In the genomic region with DNA sequence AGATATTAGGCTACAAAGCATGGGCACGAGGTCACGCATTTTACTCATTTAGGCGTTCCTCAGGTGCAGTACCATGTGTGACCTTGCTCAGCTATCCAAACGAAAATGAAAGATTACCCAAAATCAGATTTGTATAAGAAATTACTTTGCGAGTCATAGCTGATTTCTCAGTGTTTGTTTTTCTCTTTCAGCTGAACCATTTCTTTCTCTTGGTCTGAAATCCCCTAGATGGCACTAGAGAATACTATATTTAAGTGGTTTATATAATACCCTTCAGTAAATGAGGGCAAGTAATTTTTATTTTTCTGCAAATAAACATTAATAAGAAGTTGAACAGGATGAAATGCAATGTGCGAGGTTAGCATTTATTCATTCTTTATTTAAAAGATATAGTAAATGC, we compare ENCODE assay signal across 11 cellular contexts.
DNase-seq lines count a peak whose midpoint lies in the region; FAIRE-seq and TF ChIP-seq lines count a peak whose summit lies in the region.
"Had no signal": no experiment of that assay in that cellular context is flagged by ENCODE, and none has a peak within 500 bp of the region (broad histone marks: within the 10 kb centered on the region; RNA-seq: fewer than 3 reads in every experiment).

No MANE protein-coding gene starts in this region.

- no peak overlapping the region for H2AFZ ChIP-seq in SK-N-SH (ENCODE audit: low read depth)
- no peak overlapping the region for H2AFZ ChIP-seq in hepatocyte

- H3K9ac ChIP-seq in SK-N-SH: no peak overlapping the region

- 12% methylated on average over 6 of the region's 6 CpGs for WGBS in SK-N-SH (ENCODE audit: low lambda C conversion rate)
- 56% methylated on average over 6 of the region's 6 CpGs for WGBS in hepatocyte (ENCODE audit: low lambda C conversion rate, missing lambda C conversion rate)

- H3K36me3 ChIP-seq in A673 (ENCODE audit: insufficient read depth, low read length, poor library complexity, severe bottlenecking) (no peaks in the 10 kb centered on the region), SK-N-SH (replicated peaks in 1 of 2; ENCODE audit: control insufficient read depth in 1 of 2, insufficient read depth in 2 of 2, low read length in 1 of 2) (no peaks in the 10 kb centered on the region), hepatocyte (replicated peaks; ENCODE audit: insufficient read depth, low read depth) (no peaks in the 10 kb centered on the region)

- no TSS peak for BruUV-seq in A673 (replicated peaks; lab: Mats Ljungman, UMichigan)

- H3K4me1 ChIP-seq in A673 (ENCODE audit: insufficient read depth, low read length, poor library complexity, severe bottlenecking) (no peaks in the 10 kb centered on the region), SK-N-SH (ENCODE audit: control insufficient read depth in 1 of 2, insufficient read depth in 2 of 2, low read depth in 1 of 2, low read length in 1 of 2) (no peaks in the 10 kb centered on the region), hepatocyte (ENCODE audit: insufficient read depth) (peaks cover 5% of the 10 kb centered on the region)

- no peak for TF ChIP-seq RAD21 in SK-N-SH (IDR thresholded peaks at IDR 0.05; ENCODE audit: low read length)

- intact Hi-C loops in A673 (cut with micrococcal nuclease; ENCODE audit: unreplicated experiment): no loop called here

- H3K27ac ChIP-seq in A673 (ENCODE audit: low read depth, low read length, poor library complexity, severe bottlenecking): no peak overlapping the region
- H3K27ac ChIP-seq in SK-N-SH (ENCODE audit: low read depth in 2 of 2, low read length in 1 of 2): no peak overlapping the region
- H3K27ac ChIP-seq in hepatocyte: no peak overlapping the region

- H3K9me3 Mint-ChIP-seq in HFFc6: peaks cover 7% of the 10 kb centered on the region; the same call in 1 of the 2 replicates

- H3F3A ChIP-seq in SK-N-SH (replicated peaks; ENCODE audit: insufficient read depth): no peaks in the 10 kb centered on the region

- H4K20me1 ChIP-seq in SK-N-SH (ENCODE audit: insufficient read depth) (no peaks in the 10 kb centered on the region), hepatocyte (ENCODE audit: insufficient read depth, poor library complexity, severe bottlenecking) (no peaks in the 10 kb centered on the region)

- TF ChIP-seq CTCF in A673 (conservative IDR thresholded peaks at IDR 0.05; ENCODE audit: low read depth, low read length) (peak; percentile 55; the same call in 1 of the 2 replicates), HFFc6 (IDR thresholded peaks at IDR 0.05) (peak; percentile 51; the same call in 1 of the 2 replicates), SK-N-SH (IDR thresholded peaks at IDR 0.05) (peak; percentile 51), hepatocyte (IDR thresholded peaks at IDR 0.05; ENCODE audit: poor library complexity) (peak; percentile 56)

- H3K79me2 ChIP-seq in SK-N-SH (ENCODE audit: insufficient read depth) (no peaks in the 10 kb centered on the region), hepatocyte (no peaks in the 10 kb centered on the region)

- no peaks in the 10 kb centered on the region for H3K9me3 ChIP-seq in A673 (ENCODE audit: low read depth, low read length, poor library complexity, severe bottlenecking)
- H3K9me3 ChIP-seq in SK-N-SH: no peaks in the 10 kb centered on the region
- H3K9me3 ChIP-seq in hepatocyte (ENCODE audit: low read depth): no peaks in the 10 kb centered on the region

- CTCF ChIA-PET in A673 (lab: Charles Lee) (no interaction called here), SK-N-SH (lab: Yijun Ruan, JAX) (interaction anchor here (1.0 kb wide), 1 partner anchor 69 kb away, joined by 3 read pairs; no protein-coding TSS in a partner anchor)

- no peaks in the 10 kb centered on the region for H3K27me3 ChIP-seq in A673 (replicated peaks; ENCODE audit: insufficient read depth, low read depth, low read length, poor library complexity)
- H3K27me3 ChIP-seq in SK-N-SH (ENCODE audit: insufficient read depth): 0 out of 2 replicates have a peak, but pooled peaks cover 4% of the 10 kb centered on the region
- no peaks in the 10 kb centered on the region for H3K27me3 ChIP-seq in hepatocyte

- peaks cover 6% of the 10 kb centered on the region; the same call in 1 of the 2 replicates for H3K4me1 Mint-ChIP-seq in HFFc6 (ENCODE audit: low read depth)
- H3K4me1 Mint-ChIP-seq: mesothelial cell of epicardium had no signal

- no peak for FAIRE-seq in RCC 7860 (lab: Jason Lieb, UNC)

- H3K27me3 Mint-ChIP-seq in HFFc6 (ENCODE audit: insufficient read depth): peaks cover 2% of the 10 kb centered on the region; the same call in 1 of the 2 replicates

- no peak overlapping the region for H3K27ac Mint-ChIP-seq in HFFc6
- H3K27ac Mint-ChIP-seq: CD8-positive, alpha-beta T cell; mesothelial cell of epicardium had no signal

- POLR2A ChIA-PET in A673 (lab: Charles Lee; ENCODE audit: low non-redundant PET): no interaction called here
- POLR2A ChIA-PET in SK-N-SH (lab: Yijun Ruan, JAX): no interaction called here

- H3K9me2 ChIP-seq in SK-N-SH: no peaks in the 10 kb centered on the region
- no peaks in the 10 kb centered on the region for H3K9me2 ChIP-seq in hepatocyte (replicated peaks; ENCODE audit: insufficient read depth)

- no peak for TF ChIP-seq EP300 in SK-N-SH (IDR thresholded peaks at IDR 0.05; ENCODE audit: borderline replicate concordance in 1 of 2, low read depth in 1 of 2, low read length in 1 of 2)

- H3K36me3 Mint-ChIP-seq in HFFc6 (ENCODE audit: low read depth): no peaks in the 10 kb centered on the region
- H3K36me3 Mint-ChIP-seq: CD8-positive, alpha-beta T cell; mesothelial cell of epicardium had no signal

- H3K4me3 ChIP-seq in A673 (ENCODE audit: low read depth, low read length, poor library complexity, severe bottlenecking): no peak overlapping the region
- no peak overlapping the region for H3K4me3 ChIP-seq in SK-N-SH (ENCODE audit: low read depth in 2 of 2, low read length in 1 of 2)
- no peak overlapping the region for H3K4me3 ChIP-seq in hepatocyte

- H3K4me2 ChIP-seq in SK-N-SH (no peak overlapping the region), hepatocyte (no peak overlapping the region)

- no peak overlapping the region for H3K4me3 Mint-ChIP-seq in HFFc6
- H3K4me3 Mint-ChIP-seq: CD8-positive, alpha-beta T cell; mesothelial cell of epicardium had no signal

- DNase-seq in A673 (ENCODE audit: low spot score) (peak; percentile 14), HFFc6 (no peak), SK-N-SH (no peak), hepatocyte (ENCODE audit: low spot score) (peak; percentile 13), RCC 7860 (ENCODE audit: low spot score) (no peak), AG08396 (ENCODE audit: low spot score) (no peak), kidney glomerular epithelial cell (lab: John Stamatoyannopoulos, UW) (no peak), NCI-H526 (lab: John Stamatoyannopoulos, UW) (no peak)
- DNase-seq: CD8-positive, alpha-beta T cell; NK-92 treated with Interleukin-12 subunit alpha and Interleukin-12 subunit beta, amount 100 ng/mL, for 24 hours had no signal

TF ChIP-seq in SK-N-SH, 30 proteins besides CTCF, POLR2A, EP300 and RAD21:
- no peak for TF ChIP-seq MXI1 (IDR thresholded peaks at IDR 0.05; ENCODE audit: low read depth, low read length)
- TF ChIP-seq RCOR1 (IDR thresholded peaks at IDR 0.05; ENCODE audit: low read length): no peak
- TF ChIP-seq YY1 (IDR thresholded peaks at IDR 0.05; ENCODE audit: low read depth): no peak
- TF ChIP-seq JUND (IDR thresholded peaks at IDR 0.05): no peak
- TF ChIP-seq, protein P1, sequence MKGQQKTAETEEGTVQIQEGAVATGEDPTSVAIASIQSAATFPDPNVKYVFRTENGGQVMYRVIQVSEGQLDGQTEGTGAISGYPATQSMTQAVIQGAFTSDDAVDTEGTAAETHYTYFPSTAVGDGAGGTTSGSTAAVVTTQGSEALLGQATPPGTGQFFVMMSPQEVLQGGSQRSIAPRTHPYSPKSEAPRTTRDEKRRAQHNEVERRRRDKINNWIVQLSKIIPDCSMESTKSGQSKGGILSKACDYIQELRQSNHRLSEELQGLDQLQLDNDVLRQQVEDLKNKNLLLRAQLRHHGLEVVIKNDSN (IDR thresholded peaks at IDR 0.05; ENCODE audit: borderline replicate concordance, low read depth): no peak
- no peak for TF ChIP-seq SMC3 (IDR thresholded peaks at IDR 0.05; ENCODE audit: low read depth, low read length)
- no peak for TF ChIP-seq TAF1 (IDR thresholded peaks at IDR 0.05; ENCODE audit: borderline replicate concordance, low read depth, low read length)

Comparison
In these comparisons a context has a peak if more than half of its experiments do, and no peak if none do; other contexts are left out.
1. DNase-seq: peak in A673 (single experiment) and hepatocyte (single experiment); none in HFFc6 (single experiment), SK-N-SH (single experiment), RCC 7860 (single experiment), AG08396 (single experiment), kidney glomerular epithelial cell (single experiment) and NCI-H526 (0 of 2).
2. Peak in every context shown above with its lines, with median percentiles within 50 percentile points of each other: CTCF ChIP-seq.